20 cellular contexts compared by ENCODE assay signal in the genomic region with DNA sequence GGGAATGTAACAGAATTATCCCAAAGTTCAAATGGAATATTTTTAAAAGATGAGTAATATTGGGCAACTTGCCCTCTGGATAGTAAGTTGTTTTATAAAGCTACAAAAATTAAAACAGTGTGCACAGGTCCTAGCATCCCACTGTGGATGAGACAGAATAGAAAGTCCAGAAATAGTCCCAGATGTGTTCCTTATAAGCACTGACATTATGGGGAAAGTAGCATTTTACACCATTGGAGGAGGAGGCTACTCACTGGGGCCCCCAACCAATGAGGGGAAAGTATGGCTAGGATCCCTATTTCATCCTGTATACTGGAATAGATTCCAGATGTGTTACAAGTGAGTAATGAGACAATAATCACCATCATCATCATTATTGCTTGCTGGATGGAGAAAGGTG. TPM values are rescaled to one million over a fixed set of nuclear protein-coding genes. Genes with fewer than 3 reads are reported as not detected.
DNase-seq lines count a peak whose midpoint lies in the region; ATAC-seq and TF ChIP-seq lines count a peak whose summit lies in the region.
"Had no signal": no experiment of that assay in that cellular context is flagged by ENCODE, and none has a peak within 500 bp of the region (broad histone marks: within the 10 kb centered on the region; RNA-seq: fewer than 3 reads in every experiment).

No MANE protein-coding gene starts in this region.

- H3K14ac ChIP-seq in H9 (ENCODE audit: insufficient read depth, low read length), result no peak overlapping the region

- peak overlapping the region; percentile 68 for H3K27ac Mint-ChIP-seq in CD4-positive, alpha-beta T cell
- H3K27ac Mint-ChIP-seq in IgD-negative memory B cell (peak overlapping the region in 2 of 3 donors; percentile 31 to 97), H9 (no peak overlapping the region)
- H3K27ac Mint-ChIP-seq: activated naive CD8-positive, alpha-beta T cell treated with anti-CD3 and anti-CD28 coated beads for 36 hours; type B pancreatic cell had no signal

- peaks cover 90% of the 10 kb centered on the region for H3K36me3 Mint-ChIP-seq in CD4-positive, alpha-beta T cell (ENCODE audit: low read depth)
- H3K36me3 Mint-ChIP-seq in IgD-negative memory B cell, result peaks cover 7% of the 10 kb centered on the region
- peaks cover 0 to 10% (median 5%) of the 10 kb centered on the region in 3 experiments; a peak in 6 of 7 replicates for H3K36me3 Mint-ChIP-seq in H9 (ENCODE audit: insufficient read depth in 1 of 3, low read depth in 3 of 3)

- no peak overlapping the region for H4K91ac ChIP-seq in H9 (ENCODE audit: insufficient read length, low read depth, low read length)

- H2AFZ ChIP-seq in H9 (ENCODE audit: low read length), result no peak overlapping the region
- H2AFZ ChIP-seq: hepatocyte had no signal

- H3K9me3 Mint-ChIP-seq in CD4-positive, alpha-beta T cell, result no peaks in the 10 kb centered on the region
- no peaks in the 10 kb centered on the region for H3K9me3 Mint-ChIP-seq in IgD-negative memory B cell
- peaks cover 4 to 5% of the 10 kb centered on the region in 2 experiments; a peak in 3 of 5 replicates for H3K9me3 Mint-ChIP-seq in H9
- H3K9me3 Mint-ChIP-seq: activated naive CD8-positive, alpha-beta T cell treated with anti-CD3 and anti-CD28 coated beads for 36 hours had no signal

- no peaks in the 10 kb centered on the region for H4K20me1 ChIP-seq in H9 (ENCODE audit: control insufficient read depth, insufficient read depth, insufficient read length)

- no peak overlapping the region for H3K9ac ChIP-seq in H9 (ENCODE audit: extremely low read depth, insufficient read length, low read length)

- no peaks in the 10 kb centered on the region for H3K27me3 ChIP-seq in CD4-positive, alpha-beta T cell (ENCODE audit: control insufficient read depth, insufficient read depth, low read length)
- H3K27me3 ChIP-seq in H9 (ENCODE audit: insufficient read depth, low read length), result peaks cover 12% of the 10 kb centered on the region; the same call in 1 of the 2 replicates
- H3K27me3 ChIP-seq: spleen had no signal

- peaks cover 77% of the 10 kb centered on the region for H3K4me1 Mint-ChIP-seq in CD4-positive, alpha-beta T cell (ENCODE audit: low read depth)
- peaks cover 25 to 40% (median 29%) of the 10 kb centered on the region in 3 donors for H3K4me1 Mint-ChIP-seq in IgD-negative memory B cell
- H3K4me1 Mint-ChIP-seq in H9, result peaks cover 25 to 35% of the 10 kb centered on the region in 2 experiments

- H2BK20ac ChIP-seq in H9 (ENCODE audit: low read depth, low read length, poor library complexity, severe bottlenecking), result no peak overlapping the region

- H3K79me2 ChIP-seq in H9 (ENCODE audit: insufficient read depth, low read length), result no peaks in the 10 kb centered on the region

- no peak overlapping the region for H2BK15ac ChIP-seq in H9 (ENCODE audit: low read depth, low read length)

- H2BK12ac ChIP-seq in H9 (ENCODE audit: insufficient read length, low read depth, low read length), result no peak overlapping the region

- no peak overlapping the region for H2BK120ac ChIP-seq in H9 (ENCODE audit: low read depth, low read length, poor library complexity, severe bottlenecking)

- H4K5ac ChIP-seq in H9 (ENCODE audit: insufficient read length, low read depth, low read length), result no peak overlapping the region

- H3K79me1 ChIP-seq in H9 (ENCODE audit: insufficient read depth, low read depth, low read length, poor library complexity, severe bottlenecking), result no peaks in the 10 kb centered on the region

- H3K27me3 Mint-ChIP-seq in CD4-positive, alpha-beta T cell, result no peaks in the 10 kb centered on the region
- H3K27me3 Mint-ChIP-seq in IgD-negative memory B cell (no peaks in the 10 kb centered on the region), H9 (ENCODE audit: low read depth) (peaks cover 71% of the 10 kb centered on the region)
- H3K27me3 Mint-ChIP-seq: activated naive CD8-positive, alpha-beta T cell treated with anti-CD3 and anti-CD28 coated beads for 36 hours had no signal

- H3K4ac ChIP-seq in H9 (ENCODE audit: low read depth, low read length), result no peak overlapping the region

- H3K23me2 ChIP-seq in H9 (ENCODE audit: insufficient read length, low read depth, low read length, poor library complexity, severe bottlenecking), result peaks cover 19% of the 10 kb centered on the region

- no peak overlapping the region for H3K18ac ChIP-seq in H9 (ENCODE audit: insufficient read length, low read depth, low read length)

- H3K23ac ChIP-seq in H9 (ENCODE audit: insufficient read length, low read depth, low read length), result no peak overlapping the region

- H3K9me3 ChIP-seq in CD4-positive, alpha-beta T cell (ENCODE audit: control insufficient read depth, low read length), result no peaks in the 10 kb centered on the region
- H3K9me3 ChIP-seq in H9 (ENCODE audit: control insufficient read depth, low read depth, low read length) (no peaks in the 10 kb centered on the region), mucosa of descending colon (no peaks in the 10 kb centered on the region)
- H3K9me3 ChIP-seq: spleen had no signal

- H2AK5ac ChIP-seq in H9 (ENCODE audit: insufficient read length, low read length), result no peak overlapping the region

- CTCF ChIA-PET in CD4-positive, alpha-beta T cell (lab: Charles Lee), result interaction anchor here (2.7 to 6.4 kb wide), 2 partner anchors 13 to 134 kb away, joined by 8 to 54 read pairs; no protein-coding TSS in a partner anchor

- H2BK5ac ChIP-seq in H9 (ENCODE audit: insufficient read length, low read length), result no peak overlapping the region

- no peak for TF ChIP-seq CTCF in AG09309 (IDR thresholded peaks at IDR 0.05; ENCODE audit: control insufficient read depth, insufficient read depth, low read depth, low read length, missing control alignments)
- no peak for TF ChIP-seq CTCF in CD4-positive, alpha-beta T cell (IDR thresholded peaks at IDR 0.05)
- TF ChIP-seq CTCF in fibroblast of mammary gland (conservative IDR thresholded peaks at IDR 0.05; ENCODE audit: control insufficient read depth, insufficient read depth, low read depth, low read length), result no peak
- TF ChIP-seq CTCF in H9 (conservative IDR thresholded peaks at IDR 0.05), result no peak
- TF ChIP-seq CTCF in mucosa of descending colon (IDR thresholded peaks at IDR 0.05), result no peak

- H3K27ac ChIP-seq in CD4-positive, alpha-beta T cell (ENCODE audit: low read depth, low read length), result no peak overlapping the region
- no peak overlapping the region for H3K27ac ChIP-seq in H9 (ENCODE audit: insufficient read length, low read depth, low read length)
- H3K27ac ChIP-seq: hepatocyte had no signal

- H3K4me1 ChIP-seq in H9 (ENCODE audit: insufficient read depth, low read length) (no peaks in the 10 kb centered on the region; the same call in 1 of the 2 replicates), mucosa of descending colon (ENCODE audit: low read depth) (peaks cover 16% of the 10 kb centered on the region)

- H3K4me3 ChIP-seq in AG09309 (ENCODE audit: control insufficient read depth, low read depth, low read length) (no peak overlapping the region), fibroblast of mammary gland (ENCODE audit: control insufficient read depth, low read depth, low read length) (no peak overlapping the region), mucosa of descending colon (no peak overlapping the region)
- H3K4me3 ChIP-seq: hepatocyte, spleen had no signal

- no peak overlapping the region for H4K8ac ChIP-seq in H9 (replicated peaks; ENCODE audit: insufficient read length, low read depth, low read length)

- H3K36me3 ChIP-seq in mucosa of descending colon (ENCODE audit: low read depth), result no peaks in the 10 kb centered on the region

- intact Hi-C loops in CD4-positive, alpha-beta T cell (cut with DNase I, micrococcal nuclease), result no loop called here
- intact Hi-C loops in mucosa of descending colon (cut with DNase I, micrococcal nuclease) (no loop called here), cardiac septum (cut with DNase I) (no loop called here)

- POLR2A ChIA-PET in CD4-positive, alpha-beta T cell (lab: Charles Lee), result interaction anchor here (1.3 to 7.1 kb wide), 4 partner anchors 11 to 134 kb away, joined by 3 to 180 read pairs (median 126); a partner anchor contains a TSS

- peak overlapping the region; percentile 62 for H3K4me3 Mint-ChIP-seq in CD4-positive, alpha-beta T cell
- H3K4me3 Mint-ChIP-seq in IgD-negative memory B cell (peak overlapping the region in 1 of 4 donors; percentile 28), H9 (no peak overlapping the region)
- H3K4me3 Mint-ChIP-seq: activated naive CD8-positive, alpha-beta T cell treated with anti-CD3 and anti-CD28 coated beads for 36 hours; type B pancreatic cell had no signal

- no peak overlapping the region for H3K4me2 ChIP-seq in H9 (ENCODE audit: insufficient read depth, insufficient read length, low read length)
- H3K4me2 ChIP-seq: hepatocyte had no signal

- ATAC-seq in CD4-positive, alpha-beta T cell (ENCODE audit: poor library complexity), result no peak
- ATAC-seq in mucosa of descending colon (no peak), GM18511 (IDR thresholded peaks at IDR 0.05; ENCODE audit: unreplicated experiment) (no peak)
- ATAC-seq: PC-3 had no signal

- H3T11ph ChIP-seq in H9 (ENCODE audit: low read length), result no peak overlapping the region

- H3K56ac ChIP-seq in H9 (ENCODE audit: insufficient read length, low read depth, low read length), result no peak overlapping the region

- DNase-seq in AG09309 (ENCODE audit: low read depth), result peak; percentile 63
- no peak for DNase-seq in CD4-positive, alpha-beta T cell
- DNase-seq in fibroblast of mammary gland (ENCODE audit: low read depth), result peak; percentile 89
- DNase-seq in H9, result no peak
- no peak for DNase-seq in mucosa of descending colon
- no peak for DNase-seq in cardiac septum (ENCODE audit: low spot score)
- DNase-seq: activated CD4-positive, alpha-beta T cell treated with anti-CD3 and anti-CD28 coated beads, Interleukin-2, amount 50 U/mL, for 4 hours; activated naive CD8-positive, alpha-beta T cell treated with anti-CD3 and anti-CD28 coated beads for 36 hours; DND-41; Karpas-422; NCI-H1930; NCI-H345; PC-3; SIG-M5; stimulated activated CD4-positive, alpha-beta T cell treated with anti-CD3 and anti-CD28 coated beads, Interleukin-4, amount 100 ng/mL, for 4 hours had no signal

RNA-seq across cellular contexts. Expression of a gene that starts 4.8 kb away (rescaled TPM):
- total RNA-seq in CD4-positive, alpha-beta T cell, result 100 to 1,000 TPM; 326 to 342 TPM
- polyA plus RNA-seq in IgD-negative memory B cell, result 62.3 TPM
- total RNA-seq in H9 (2021), result 3.8 and 4.5 TPM in 2 replicates
- total RNA-seq in mucosa of descending colon, result 10 to 100 TPM in 2 of 3 donors, 1 to 10 TPM in 1; 4.8 to 17.6 (median 10.3) TPM
- 79.4 TPM for total RNA-seq in cardiac septum

RNA-seq across cellular contexts. Expression of a gene that starts 36.2 kb away (rescaled TPM):
- not detected for total RNA-seq in CD4-positive, alpha-beta T cell
- not detected for polyA plus RNA-seq in IgD-negative memory B cell
- total RNA-seq in H9 (2021) (not detected in 2 replicates), mucosa of descending colon (1 to 10 TPM; 2.1 to 5.2 (median 2.3) TPM), cardiac septum (not detected)

Comparison
In these comparisons a context has a peak if more than half of its experiments do, and no peak if none do; other contexts are left out.
1. DNase-seq: peak in AG09309 (single experiment) and fibroblast of mammary gland (single experiment); none in CD4-positive, alpha-beta T cell (0 of 10), H9 (single experiment), mucosa of descending colon (0 of 3) and cardiac septum (single experiment).
2. H3K27ac Mint-ChIP-seq: peak in CD4-positive, alpha-beta T cell (single experiment) and IgD-negative memory B cell (2 of 3); none in H9 (0 of 3).